In genomic region chr10:35184527-35185171, GRCh38 we compare ENCODE assay signal across 11 cellular contexts. TPM values are rescaled to one million over a fixed set of nuclear protein-coding genes. Genes with fewer than 3 reads are reported as not detected.
A peak's percentile ranks its signal among the peaks of the same experiment; 100 is the strongest.
DNase-seq lines count a peak whose midpoint lies in the region; ATAC-seq and TF ChIP-seq lines count a peak whose summit lies in the region.
"Had no signal": no experiment of that assay in that cellular context is flagged by ENCODE, and none has a peak within 500 bp of the region (broad histone marks: within the 10 kb centered on the region; RNA-seq: fewer than 3 reads in every experiment).

No MANE protein-coding gene starts in this region.

- no peaks in the 10 kb centered on the region for H3K9me3 Mint-ChIP-seq in chondrocyte (ENCODE audit: low read depth)
- H3K9me3 Mint-ChIP-seq: activated CD4-positive, alpha-beta T cell treated with anti-CD3 and anti-CD28 coated beads, Interleukin-2, amount 10 ng/mL, durations not matched to agents 24 days and 14 days had no signal

- H3K4me1 Mint-ChIP-seq in T-helper 17 cell (no peaks in the 10 kb centered on the region), chondrocyte (ENCODE audit: low read depth) (no peaks in the 10 kb centered on the region)

- H3K27ac ChIP-seq in RWPE1 = no peak overlapping the region

- H3K36me3 Mint-ChIP-seq in T-helper 17 cell (ENCODE audit: low read depth) (no peaks in the 10 kb centered on the region), chondrocyte (ENCODE audit: low read depth) (peaks cover 1% of the 10 kb centered on the region)

- H3K4me3 ChIP-seq in AG10803 (ENCODE audit: low read length) = no peak overlapping the region

- peak; percentile 16 for DNase-seq in AG10803 (ENCODE audit: low read depth)
- no peak for DNase-seq in T-helper 17 cell
- no peak for DNase-seq in NK-92 treated with Interleukin-12 subunit alpha and Interleukin-12 subunit beta, amount 100 ng/mL, for 24 hours (lab: John Stamatoyannopoulos, UW)
- DNase-seq in NCI-H1694 treated with DMSO at 0.1 percent for 48 hours (lab: John Stamatoyannopoulos, UW) = no peak
- no peak for DNase-seq in RWPE1 (ENCODE audit: low spot score)
- DNase-seq in chondrocyte (ENCODE audit: low spot score) = no peak
- DNase-seq: activated CD4-positive, alpha-beta T cell treated with anti-CD3 and anti-CD28 coated beads, Interleukin-2, amount 10 ng/mL, durations not matched to agents 24 days and 14 days; activated naive CD4-positive, alpha-beta T cell treated with Interleukin-2 at 50 U/mL for 16 hours; NCI-H1930 had no signal

- POLR2A ChIA-PET in RWPE1 (lab: Yijun Ruan, JAX; ENCODE audit: low non-redundant PET) = no interaction called here

- CTCF ChIA-PET in RWPE1 (lab: Yijun Ruan, JAX) = interaction anchor here (0.8 kb wide), 1 partner anchor 11 kb away, joined by 4 read pairs; no protein-coding TSS in a partner anchor

- H3K27me3 Mint-ChIP-seq in T-helper 17 cell (no peaks in the 10 kb centered on the region), chondrocyte (ENCODE audit: low read depth) (no peaks in the 10 kb centered on the region)
- H3K27me3 Mint-ChIP-seq: activated CD4-positive, alpha-beta T cell treated with anti-CD3 and anti-CD28 coated beads, Interleukin-2, amount 10 ng/mL, durations not matched to agents 24 days and 14 days had no signal

- no peak for TF ChIP-seq CTCF in AG10803 (conservative IDR thresholded peaks at IDR 0.05; ENCODE audit: low read length)
- no peak for TF ChIP-seq CTCF in RWPE1 (conservative IDR thresholded peaks at IDR 0.05; ENCODE audit: low read depth)
- TF ChIP-seq CTCF in chondrocyte (IDR thresholded peaks at IDR 0.05) = no peak

- peak overlapping the region; percentile 49 for H3K27ac Mint-ChIP-seq in T-helper 17 cell
- no peak overlapping the region for H3K27ac Mint-ChIP-seq in chondrocyte (ENCODE audit: unreplicated experiment)
- H3K27ac Mint-ChIP-seq: activated CD4-positive, alpha-beta T cell treated with anti-CD3 and anti-CD28 coated beads, Interleukin-2, amount 10 ng/mL, durations not matched to agents 24 days and 14 days had no signal

- no peaks in the 10 kb centered on the region for H3K9me3 ChIP-seq in T-helper 17 cell (ENCODE audit: control insufficient read depth, low read length, poor library complexity, severe bottlenecking)

- ATAC-seq in GM18907 (IDR thresholded peaks at IDR 0.05; ENCODE audit: unreplicated experiment) = peak; percentile 46
- peak; percentile 43 for ATAC-seq in HG02884 (IDR thresholded peaks at IDR 0.05; ENCODE audit: unreplicated experiment)
- ATAC-seq in T-helper 17 cell = peak; percentile 27

- H3K4me3 Mint-ChIP-seq in T-helper 17 cell (no peak overlapping the region), chondrocyte (ENCODE audit: unreplicated experiment) (no peak overlapping the region)
- H3K4me3 Mint-ChIP-seq: activated CD4-positive, alpha-beta T cell treated with anti-CD3 and anti-CD28 coated beads, Interleukin-2, amount 10 ng/mL, durations not matched to agents 24 days and 14 days had no signal

RNA-seq across cellular contexts. Expression of gene CREM, which starts 58.0 kb away (rescaled TPM):
- total RNA-seq in T-helper 17 cell = 10 to 100 TPM; 50.8 to 79.2 TPM
- 21.6 to 25.5 TPM (median 23.4 TPM) in 3 replicates for total RNA-seq in chondrocyte
